1 cellular context compared by ENCODE assay signal in genomic region chr11:45180888-45181594, GRCh38.
A peak's percentile ranks its signal among the peaks of the same experiment; 100 is the strongest.
TF ChIP-seq lines count a peak whose summit lies in the region.

No MANE protein-coding gene starts in this region.

TF ChIP-seq in HepG2, 621 proteins besides CTCF, POLR2A, EP300 and RAD21 (continued from another document):
- no peak for TF ChIP-seq ATF5 (CRISPR knock-in tag; IDR thresholded peaks at IDR 0.05; ENCODE audit: low read depth)
- 0 out of 2 replicates have a peak, but pooled peaks have one; percentile 5 for TF ChIP-seq CBFB (CRISPR knock-in tag; IDR thresholded peaks at IDR 0.05)
- TF ChIP-seq ZNF550 (CRISPR knock-in tag; IDR thresholded peaks at IDR 0.05; ENCODE audit: borderline replicate concordance) = no peak
- TF ChIP-seq HNF4G (IDR thresholded peaks at IDR 0.05; ENCODE audit: borderline replicate concordance, low read depth, low read length) = peak; percentile 63; the same call in 1 of the 2 replicates
- no peak for TF ChIP-seq HNF4G (CRISPR knock-in tag; IDR thresholded peaks at IDR 0.05; ENCODE audit: borderline replicate concordance, low read depth)
- TF ChIP-seq ZBTB40 (IDR thresholded peaks at IDR 0.05) = no peak
- TF ChIP-seq ZBTB40 (CRISPR knock-in tag; IDR thresholded peaks at IDR 0.05) = no peak
- TF ChIP-seq ZNF264 (CRISPR knock-in tag; IDR thresholded peaks at IDR 0.05) = no peak
- TF ChIP-seq HDAC2 (CRISPR knock-in tag; IDR thresholded peaks at IDR 0.05) = no peak
- TF ChIP-seq PHF8 (CRISPR knock-in tag; IDR thresholded peaks at IDR 0.05) = peak; percentile 78
- TF ChIP-seq BRF2 (CRISPR knock-in tag; IDR thresholded peaks at IDR 0.05) = no peak
- TF ChIP-seq ZBTB25 (CRISPR knock-in tag; IDR thresholded peaks at IDR 0.05) = 0 out of 2 replicates have a peak, but pooled peaks have one; percentile 3
- TF ChIP-seq HNF4A (CRISPR knock-in tag; IDR thresholded peaks at IDR 0.05) = peak; percentile 87
- TF ChIP-seq KMT2B (CRISPR knock-in tag; IDR thresholded peaks at IDR 0.05) = 0 out of 2 replicates have a peak, but pooled peaks have one; percentile 32
- TF ChIP-seq ZNF337 (CRISPR knock-in tag; IDR thresholded peaks at IDR 0.05; ENCODE audit: borderline replicate concordance, low read depth) = no peak
- 0 out of 2 replicates have a peak, but pooled peaks have one; percentile 36 for TF ChIP-seq PHF20 (CRISPR knock-in tag; IDR thresholded peaks at IDR 0.05)
- TF ChIP-seq ZNF501 (CRISPR knock-in tag; IDR thresholded peaks at IDR 0.05) = no peak
- TF ChIP-seq FOSL2 (CRISPR knock-in tag; IDR thresholded peaks at IDR 0.05) = peak; percentile 83
- no peak for TF ChIP-seq ZNF143 (CRISPR knock-in tag; IDR thresholded peaks at IDR 0.05)
- TF ChIP-seq FOXK1 (CRISPR knock-in tag; IDR thresholded peaks at IDR 0.05; ENCODE audit: borderline replicate concordance, low read depth) = no peak
- no peak for TF ChIP-seq FOXP1 (IDR thresholded peaks at IDR 0.05)
- no peak for TF ChIP-seq FOXP1 (CRISPR knock-in tag; IDR thresholded peaks at IDR 0.05)
- no peak for TF ChIP-seq NFE2 (CRISPR knock-in tag; IDR thresholded peaks at IDR 0.05)
- no peak for TF ChIP-seq ZNF207 (IDR thresholded peaks at IDR 0.05; ENCODE audit: borderline replicate concordance)
- TF ChIP-seq CERS6 (CRISPR knock-in tag; IDR thresholded peaks at IDR 0.05) = no peak
- TF ChIP-seq ZNF160 (CRISPR knock-in tag; IDR thresholded peaks at IDR 0.05) = no peak
- TF ChIP-seq DNMT3B (CRISPR knock-in tag; conservative IDR thresholded peaks at IDR 0.05) = no peak
- TF ChIP-seq ZNF672 (CRISPR knock-in tag; IDR thresholded peaks at IDR 0.05) = no peak
- no peak for TF ChIP-seq NR2F6 (IDR thresholded peaks at IDR 0.05)
- no peak; the same call in 1 of the 2 replicates for TF ChIP-seq NR2F6 (CRISPR knock-in tag; IDR thresholded peaks at IDR 0.05)
- TF ChIP-seq ZSCAN12 (CRISPR knock-in tag; IDR thresholded peaks at IDR 0.05) = no peak
- no peak for TF ChIP-seq MBNL3 (CRISPR knock-in tag; conservative IDR thresholded peaks at IDR 0.05)
- no peak for TF ChIP-seq DNMT1 (CRISPR knock-in tag; IDR thresholded peaks at IDR 0.05)
- peak; percentile 22; the same call in 1 of the 2 replicates for TF ChIP-seq TBX2 (CRISPR knock-in tag; IDR thresholded peaks at IDR 0.05; ENCODE audit: borderline replicate concordance)
- no peak for TF ChIP-seq FOXC1 (CRISPR knock-in tag; IDR thresholded peaks at IDR 0.05; ENCODE audit: borderline replicate concordance)
- TF ChIP-seq ZNF44 (CRISPR knock-in tag; IDR thresholded peaks at IDR 0.05) = no peak
- no peak for TF ChIP-seq ZNF205 (CRISPR knock-in tag; IDR thresholded peaks at IDR 0.05)
- TF ChIP-seq PBX2 (CRISPR knock-in tag; IDR thresholded peaks at IDR 0.05) = no peak
- 0 out of 2 replicates have a peak, but pooled peaks have one; percentile 21 for TF ChIP-seq ZBTB7B (CRISPR knock-in tag; IDR thresholded peaks at IDR 0.05)
